Comparison of ENCODE assay signal across 9 cellular contexts in genomic region chr2:188524519-188525113, GRCh38.
DNase-seq lines count a peak whose midpoint lies in the region; ATAC-seq, FAIRE-seq and TF ChIP-seq lines count a peak whose summit lies in the region.
"Had no signal": no experiment of that assay in that cellular context is flagged by ENCODE, and none has a peak within 500 bp of the region (broad histone marks: within the 10 kb centered on the region; RNA-seq: fewer than 3 reads in every experiment).

No MANE protein-coding gene starts in this region.

- H3K36me3 ChIP-seq in kidney (ENCODE audit: control insufficient read depth in 1 of 2, insufficient read depth in 2 of 2, low read length in 2 of 2): no peaks in the 10 kb centered on the region

- no peak overlapping the region for H3K27ac Mint-ChIP-seq in activated T-helper 17 cell treated with anti-CD3 and anti-CD28 coated beads, Interleukin-2, amount 50 U/mL, for 72 hours
- H3K27ac Mint-ChIP-seq: activated B cell treated with CpG ODN at 0.5 μM for 24 hours had no signal

- peak; percentile 96 for FAIRE-seq in kidney (lab: Jason Lieb, UNC)

- peak; percentile 24 for DNase-seq in COLO668 (lab: John Stamatoyannopoulos, UW; ENCODE audit: unreplicated experiment)
- DNase-seq in NCI-H460 (ENCODE audit: extremely low read depth, low read depth): peak; percentile 70
- DNase-seq in astrocyte of the spinal cord (ENCODE audit: low read depth, low spot score): peak; percentile 85
- no peak for DNase-seq in kidney
- DNase-seq in superior temporal gyrus (ENCODE audit: extremely low spot score): peak; percentile 84
- DNase-seq: activated B cell treated with CpG ODN at 0.5 μM for 24 hours had no signal

- H3K9ac ChIP-seq in kidney (ENCODE audit: low read length in 2 of 2): no peak overlapping the region

- H3K4me3 ChIP-seq in astrocyte of the spinal cord (ENCODE audit: low read depth, low read length) (no peak overlapping the region), kidney (ENCODE audit: low read length in 2 of 2) (no peak overlapping the region)

- no peak overlapping the region for H3K27ac ChIP-seq in kidney (ENCODE audit: low read depth in 2 of 2, low read length in 2 of 2)

- no peaks in the 10 kb centered on the region for H3K9me3 Mint-ChIP-seq in activated T-helper 17 cell treated with anti-CD3 and anti-CD28 coated beads, Interleukin-2, amount 50 U/mL, for 72 hours
- H3K9me3 Mint-ChIP-seq: activated B cell treated with CpG ODN at 0.5 μM for 24 hours had no signal

- TF ChIP-seq CTCF in astrocyte of the spinal cord (IDR thresholded peaks at IDR 0.05; ENCODE audit: low read depth, low read length) (peak; percentile 66), kidney (IDR thresholded peaks at IDR 0.05; ENCODE audit: borderline replicate concordance, extremely low read depth, insufficient read depth) (peak; percentile 82)

- intact Hi-C loops in kidney (cut with DNase I): no loop called here

- no peaks in the 10 kb centered on the region for H3K9me3 ChIP-seq in kidney (ENCODE audit: control insufficient read depth in 1 of 2, low read length in 2 of 2)

- ATAC-seq in GM18517 (IDR thresholded peaks at IDR 0.05; ENCODE audit: unreplicated experiment) (peak; percentile 89), HG03103 (IDR thresholded peaks at IDR 0.05; ENCODE audit: low read depth, unreplicated experiment) (peak; percentile 73)
- ATAC-seq in activated T-helper 17 cell treated with anti-CD3 and anti-CD28 coated beads, Interleukin-2, amount 50 U/mL, for 72 hours (replicated peaks): no peak

- no peaks in the 10 kb centered on the region for H3K4me1 ChIP-seq in kidney (ENCODE audit: control insufficient read depth in 1 of 2, insufficient read depth in 1 of 2, low read depth in 1 of 2, low read length in 2 of 2)

- H3K36me3 Mint-ChIP-seq in activated T-helper 17 cell treated with anti-CD3 and anti-CD28 coated beads, Interleukin-2, amount 50 U/mL, for 72 hours (ENCODE audit: low read depth): no peaks in the 10 kb centered on the region

- H3K27me3 Mint-ChIP-seq in activated T-helper 17 cell treated with anti-CD3 and anti-CD28 coated beads, Interleukin-2, amount 50 U/mL, for 72 hours: peaks cover 4% of the 10 kb centered on the region
- H3K27me3 Mint-ChIP-seq: activated B cell treated with CpG ODN at 0.5 μM for 24 hours had no signal

- H3K4me3 Mint-ChIP-seq in activated T-helper 17 cell treated with anti-CD3 and anti-CD28 coated beads, Interleukin-2, amount 50 U/mL, for 72 hours: no peak overlapping the region
- H3K4me3 Mint-ChIP-seq: activated B cell treated with CpG ODN at 0.5 μM for 24 hours had no signal

- no peaks in the 10 kb centered on the region for H3K4me1 Mint-ChIP-seq in activated T-helper 17 cell treated with anti-CD3 and anti-CD28 coated beads, Interleukin-2, amount 50 U/mL, for 72 hours
- H3K4me1 Mint-ChIP-seq: activated B cell treated with CpG ODN at 0.5 μM for 24 hours had no signal

- in situ Hi-C loops in astrocyte of the spinal cord (cut with HindIII; ENCODE audit: low sequenced_read_pairs): no loop called here
